In the genomic region with DNA sequence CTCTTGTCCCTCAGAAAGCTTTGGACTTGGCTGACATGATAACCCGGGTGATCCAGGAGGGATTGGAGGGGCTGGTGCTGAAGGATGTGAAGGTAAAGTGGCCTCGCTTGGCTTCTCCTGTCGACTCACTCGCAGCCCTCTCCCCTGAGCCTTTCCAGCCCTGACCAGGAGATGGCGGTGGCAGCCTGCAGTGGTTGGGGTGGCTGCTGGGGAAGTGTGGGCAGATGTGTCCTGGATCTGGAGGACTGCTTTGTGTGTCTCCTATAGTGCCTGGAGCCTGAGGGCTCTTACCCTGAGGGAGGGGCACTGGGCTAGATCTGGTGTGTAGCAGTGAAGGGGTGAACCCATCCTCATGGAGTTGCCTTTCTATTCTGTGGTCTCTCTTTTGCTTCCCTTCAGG, we compare ENCODE assay signal across 9 cellular contexts. TPM values are rescaled to one million over a fixed set of nuclear protein-coding genes. Genes with fewer than 3 reads are reported as not detected.
A peak's percentile ranks its signal among the peaks of the same experiment; 100 is the strongest.
DNase-seq lines count a peak whose midpoint lies in the region; ATAC-seq, FAIRE-seq and TF ChIP-seq lines count a peak whose summit lies in the region.
"Had no signal": no experiment of that assay in that cellular context is flagged by ENCODE, and none has a peak within 500 bp of the region (broad histone marks: within the 10 kb centered on the region; RNA-seq: fewer than 3 reads in every experiment).

No MANE protein-coding gene starts in this region.

- no peak for TF ChIP-seq POLR2A in testis (IDR thresholded peaks at IDR 0.05)

- TF ChIP-seq CTCF in RWPE2 (IDR thresholded peaks at IDR 0.05; ENCODE audit: poor library complexity, severe bottlenecking) (peak; percentile 75), osteocyte (IDR thresholded peaks at IDR 0.05) (peak; percentile 82), testis (IDR thresholded peaks at IDR 0.05) (peak in 2 of 3 experiments; percentile 47 to 49)

- H3K4me3 Mint-ChIP-seq in osteocyte (ENCODE audit: unreplicated experiment) = no peak overlapping the region

- peak overlapping the region; percentile 79 for H3K27ac Mint-ChIP-seq in osteocyte (ENCODE audit: unreplicated experiment)

- H3K4me1 ChIP-seq in RWPE2 (ENCODE audit: insufficient read depth, poor library complexity, severe bottlenecking) (no peaks in the 10 kb centered on the region), testis (peaks cover 26% of the 10 kb centered on the region)

- H3K4me1 Mint-ChIP-seq in osteocyte (ENCODE audit: unreplicated experiment) = peaks cover 14% of the 10 kb centered on the region

- H3K27ac ChIP-seq in RWPE2 (ENCODE audit: poor library complexity, severe bottlenecking) = no peak overlapping the region
- H3K27ac ChIP-seq in testis = peak overlapping the region; percentile 48 to 64
- H3K27ac ChIP-seq: epithelial cell of prostate had no signal

- intact Hi-C loops in testis (cut with DNase I; ENCODE audit: low total_unique reads) = no loop called here

- H3K36me3 Mint-ChIP-seq in osteocyte (ENCODE audit: unreplicated experiment) = peaks cover 16% of the 10 kb centered on the region

- no peaks in the 10 kb centered on the region for H3K27me3 ChIP-seq in RWPE2 (ENCODE audit: insufficient read depth, poor library complexity, severe bottlenecking)
- no peaks in the 10 kb centered on the region for H3K27me3 ChIP-seq in testis

- ATAC-seq in HG03095 (IDR thresholded peaks at IDR 0.05; ENCODE audit: unreplicated experiment) = peak; percentile 78
- peak; percentile 74 for ATAC-seq in RWPE2 (ENCODE audit: low read depth)
- no peak for ATAC-seq in HG03108 (IDR thresholded peaks at IDR 0.05; ENCODE audit: unreplicated experiment)

- H3K9me3 ChIP-seq in RWPE2 (ENCODE audit: severe bottlenecking) (no peaks in the 10 kb centered on the region), testis (no peaks in the 10 kb centered on the region)

- FAIRE-seq in frontal cortex (lab: Jason Lieb, UNC) = no peak

- H3K9me3 Mint-ChIP-seq in osteocyte (ENCODE audit: unreplicated experiment) = no peaks in the 10 kb centered on the region

- WGBS in testis, 2 donors = 59 to 64% methylated on average over 5 of the region's 5 CpGs

- DNase-seq in DMS79 treated with DMSO at 0.1 percent for 48 hours (lab: John Stamatoyannopoulos, UW) (peak; percentile 46), RWPE2 (ENCODE audit: low spot score) (no peak), frontal cortex (ENCODE audit: low spot score in 2 of 2) (peak; percentile 59 to 76), osteocyte (ENCODE audit: extremely low spot score, unreplicated experiment) (peak; percentile 89), testis (peak; percentile 63)
- DNase-seq in activated gamma-delta T cell treated with anti-CD3 and anti-CD28 coated beads, Interleukin-2, amount 50 U/mL, for 16 hours (ENCODE audit: low read depth) = peak; percentile 61

- H3K36me3 ChIP-seq in RWPE2 (ENCODE audit: low read depth) = peaks cover 81% of the 10 kb centered on the region
- H3K36me3 ChIP-seq in testis (ENCODE audit: low read depth, missing control alignments) = no peaks in the 10 kb centered on the region

- H3K4me3 ChIP-seq in RWPE2 (ENCODE audit: severe bottlenecking) (no peak overlapping the region), testis (no peak overlapping the region)

- no peaks in the 10 kb centered on the region for H3K27me3 Mint-ChIP-seq in osteocyte (ENCODE audit: unreplicated experiment)

RNA-seq across cellular contexts. Expression of a gene that starts 17.9 kb away (rescaled TPM):
- total RNA-seq in frontal cortex (26.5 TPM), osteocyte (38.6 and 44.7 TPM in 2 replicates), testis (10 to 100 TPM; 66.7 to 70.9 TPM)
- 54.4 TPM for polyA plus RNA-seq in testis (ENCODE audit: insufficient read depth, low read depth, low replicate concordance)

RNA-seq across cellular contexts. Expression of a gene that starts 36.9 kb away (rescaled TPM):
- 22.8 TPM for total RNA-seq in frontal cortex
- 16.4 and 17.5 TPM in 2 replicates for total RNA-seq in osteocyte
- total RNA-seq in testis = 10 to 100 TPM; 20.2 to 21.6 TPM
- 20.6 TPM for polyA plus RNA-seq in testis (ENCODE audit: insufficient read depth, low read depth, low replicate concordance)

RNA-seq across cellular contexts. Expression of a gene that starts 36.9 kb away (rescaled TPM):
- total RNA-seq in frontal cortex (2.9 TPM), osteocyte (3.2 and 3.6 TPM in 2 replicates), testis (10 to 100 TPM; 46.8 to 56.5 TPM)
- polyA plus RNA-seq in testis (ENCODE audit: insufficient read depth, low read depth, low replicate concordance) = 226 TPM

Comparison
In these comparisons a context has a peak if more than half of its experiments do, and no peak if none do; other contexts are left out.
1. RNA of a gene that starts 36.9 kb away (total RNA-seq): 46.8 to 56.5 TPM in testis; 3.2 to 3.6 TPM in osteocyte and 2.9 TPM in frontal cortex (single experiment); every median in the first group is over 10 times any median in the second.
2. Peak in every context shown above with its lines, with median percentiles within 50 percentile points of each other: CTCF ChIP-seq.